8 cellular contexts compared by ENCODE assay signal in genomic region chr4:1792832-1793495, GRCh38. TPM values are rescaled to one million over a fixed set of nuclear protein-coding genes. Genes with fewer than 3 reads are reported as not detected.
DNase-seq lines count a peak whose midpoint lies in the region; ATAC-seq and TF ChIP-seq lines count a peak whose summit lies in the region.

TSS of gene FGFR3 (plus strand) at chr4:1793293. CDS start at chr4:1793935, 642 bp downstream.

- H3K36me3 ChIP-seq in duodenal mucosa (ENCODE audit: control insufficient read depth in 1 of 2, insufficient read depth in 2 of 2, low read length in 2 of 2) (no peaks in the 10 kb centered on the region), mesendoderm (ENCODE audit: control insufficient read depth, insufficient read depth, low read length) (no peaks in the 10 kb centered on the region), suprapubic skin (no peaks in the 10 kb centered on the region)

- H3K4me1 Mint-ChIP-seq in activated B cell treated with CpG ODN at 0.5 μM for 24 hours: peaks cover 2% of the 10 kb centered on the region

- H3K56ac ChIP-seq in mesendoderm (ENCODE audit: low read length): peak within 1 kb of the TSS; percentile 95

- no peak within 1 kb of the TSS for H2BK15ac ChIP-seq in mesendoderm (replicated peaks; ENCODE audit: low read depth)

- H3K9ac ChIP-seq in duodenal mucosa (ENCODE audit: low read depth in 1 of 2, low read length in 2 of 2) (peak within 1 kb of the TSS; percentile 54 to 64), mesendoderm (ENCODE audit: low read length) (peak within 1 kb of the TSS; percentile 91)

- H3K4me3 Mint-ChIP-seq in activated B cell treated with CpG ODN at 0.5 μM for 24 hours: peak within 1 kb of the TSS; percentile 53

- H3K79me2 ChIP-seq in mesendoderm (ENCODE audit: control insufficient read depth, insufficient read depth, low read length): peaks cover 18% of the 10 kb centered on the region

- no peaks in the 10 kb centered on the region for H3K9me3 ChIP-seq in duodenal mucosa (ENCODE audit: control insufficient read depth in 1 of 2, low read length in 2 of 2)
- no peaks in the 10 kb centered on the region for H3K9me3 ChIP-seq in suprapubic skin

- H3K27ac Mint-ChIP-seq in activated B cell treated with CpG ODN at 0.5 μM for 24 hours: no peak within 1 kb of the TSS

- intact Hi-C loops in activated B cell treated with CpG ODN at 0.5 μM for 24 hours (cut with micrococcal nuclease): no loop called here

- H2AK5ac ChIP-seq in mesendoderm (ENCODE audit: low read length): no peak within 1 kb of the TSS

- H3K4me3 ChIP-seq in duodenal mucosa (ENCODE audit: low read depth in 1 of 2, low read length in 2 of 2): peak within 1 kb of the TSS; percentile 66 to 72
- peak within 1 kb of the TSS; percentile 70 for H3K4me3 ChIP-seq in mesendoderm (ENCODE audit: low read length)
- H3K4me3 ChIP-seq in suprapubic skin: peak within 1 kb of the TSS; percentile 70

- H4K8ac ChIP-seq in mesendoderm (ENCODE audit: low read depth, low read length): no peak within 1 kb of the TSS

- no peak for TF ChIP-seq EP300 in suprapubic skin (IDR thresholded peaks at IDR 0.05)

- H3K27me3 Mint-ChIP-seq in activated B cell treated with CpG ODN at 0.5 μM for 24 hours: peaks cover 12% of the 10 kb centered on the region

- peak within 1 kb of the TSS; percentile 79 for H3K4me2 ChIP-seq in mesendoderm (ENCODE audit: low read length)

- H3K23ac ChIP-seq in mesendoderm (ENCODE audit: low read length): peak within 1 kb of the TSS; percentile 80

- H3K27me3 ChIP-seq in duodenal mucosa (ENCODE audit: control insufficient read depth in 1 of 2, insufficient read depth in 2 of 2, low read length in 2 of 2) (peaks cover 9 to 16% of the 10 kb centered on the region in 2 donors), mesendoderm (ENCODE audit: insufficient read depth, low read length, poor library complexity) (no peaks in the 10 kb centered on the region), suprapubic skin (peaks cover 42% of the 10 kb centered on the region)

- no peak within 1 kb of the TSS for H2BK5ac ChIP-seq in mesendoderm (ENCODE audit: low read length)

- TF ChIP-seq POLR2A in suprapubic skin (IDR thresholded peaks at IDR 0.05): peak in 1 of 2 donors; percentile 32

- POLR2A ChIA-PET in activated B cell treated with CpG ODN at 0.5 μM for 24 hours (lab: Charles Lee): no interaction called here

- peak; percentile 91 for ATAC-seq in activated B cell treated with CpG ODN at 0.5 μM for 24 hours (ENCODE audit: low read depth)

- H4K5ac ChIP-seq in mesendoderm (ENCODE audit: low read length): no peak within 1 kb of the TSS

- H3K4me1 ChIP-seq in duodenal mucosa (ENCODE audit: control insufficient read depth in 1 of 2, insufficient read depth in 2 of 2, low read length in 2 of 2) (peaks cover 22 to 28% of the 10 kb centered on the region in 2 donors), mesendoderm (ENCODE audit: control insufficient read depth, low read depth, low read length) (no peaks in the 10 kb centered on the region), suprapubic skin (peaks cover 72% of the 10 kb centered on the region)

- TF ChIP-seq CTCF in activated B cell treated with CpG ODN at 0.5 μM for 24 hours (IDR thresholded peaks at IDR 0.05): no peak
- TF ChIP-seq CTCF in suprapubic skin (IDR thresholded peaks at IDR 0.05): no peak

- H3K18ac ChIP-seq in mesendoderm (ENCODE audit: low read length): peak within 1 kb of the TSS; percentile 64

- peak; percentile 65 for DNase-seq in NCI-H2196 (lab: John Stamatoyannopoulos, UW; ENCODE audit: unreplicated experiment)
- DNase-seq in NCI-H2196 treated with DMSO at 0.1 percent for 48 hours (lab: John Stamatoyannopoulos, UW; ENCODE audit: unreplicated experiment): no peak
- DNase-seq in HT-29 (ENCODE audit: low spot score): peak; percentile 63
- DNase-seq in activated B cell treated with CpG ODN at 0.5 μM for 24 hours: peak; percentile 53
- peak; percentile 90 for DNase-seq in mesendoderm
- no peak for DNase-seq in suprapubic skin (ENCODE audit: low spot score in 2 of 2)
- no peak for DNase-seq in NCI-H1694 (lab: John Stamatoyannopoulos, UW)

- H3K79me1 ChIP-seq in mesendoderm (ENCODE audit: low read length): peaks cover 14% of the 10 kb centered on the region

- H3K27ac ChIP-seq in duodenal mucosa (ENCODE audit: low read depth, low read length) (peak within 1 kb of the TSS; percentile 32), mesendoderm (ENCODE audit: low read depth, low read length) (peak within 1 kb of the TSS; percentile 48), suprapubic skin (peak within 1 kb of the TSS; percentile 77)

- H3K36me3 Mint-ChIP-seq in activated B cell treated with CpG ODN at 0.5 μM for 24 hours (ENCODE audit: low read depth): no peaks in the 10 kb centered on the region

- H2BK120ac ChIP-seq in mesendoderm (ENCODE audit: low read depth, low read length): peak within 1 kb of the TSS; percentile 32

- peak within 1 kb of the TSS; percentile 65 for H3K4ac ChIP-seq in mesendoderm (ENCODE audit: low read depth, low read length)

- no CpG with 5 or more reads among the region's 95 CpGs for WGBS in mesendoderm (ENCODE audit: extremely low coverage, insufficient coverage, low lambda C conversion rate)
- 0% methylated on average over 20 of the region's 95 CpGs for WGBS in suprapubic skin

- H3K9me3 Mint-ChIP-seq in activated B cell treated with CpG ODN at 0.5 μM for 24 hours: no peaks in the 10 kb centered on the region

- CTCF ChIA-PET in activated B cell treated with CpG ODN at 0.5 μM for 24 hours (lab: Charles Lee): no interaction called here

RNA-seq across cellular contexts. Expression of gene FGFR3, which starts in this region (rescaled TPM):
- 73.4 and 77.0 TPM in 2 replicates for total RNA-seq in HT-29 (2014; rRNA removed; shearing (Covaris generic))
- 0.10 and 0.40 TPM in 2 replicates for total RNA-seq in activated B cell treated with CpG ODN at 0.5 μM for 24 hours
- polyA plus RNA-seq in mesendoderm (2013, experiment 1 of 2): 8.0 TPM
- polyA plus RNA-seq in mesendoderm (2013, experiment 2 of 2): 7.1 TPM
- 100 to 1,000 TPM; 511 to 829 (median 662) TPM for total RNA-seq in suprapubic skin

Comparison
In these comparisons a context has a peak if more than half of its experiments do, and no peak if none do; other contexts are left out.
1. RNA of gene FGFR3 (total RNA-seq): 511 to 829 TPM in suprapubic skin and 73.4 to 77.0 TPM in HT-29; 0.10 to 0.40 TPM in activated B cell treated with CpG ODN at 0.5 μM for 24 hours; every median in the first group is over 10 times any median in the second.
2. DNase-seq: peak in NCI-H2196 (single experiment), HT-29 (single experiment) and mesendoderm (single experiment); none in NCI-H2196 treated with DMSO at 0.1 percent for 48 hours (single experiment), suprapubic skin (0 of 2) and NCI-H1694 (single experiment).
3. Peak in DNase-seq and ATAC-seq in activated B cell treated with CpG ODN at 0.5 μM for 24 hours; RNA of the gene not detected or under 1 TPM.
4. Peak in every context shown above with its lines, with median percentiles within 50 percentile points of each other: H3K27ac ChIP-seq and H3K4me3 ChIP-seq.